Comparison of ENCODE assay signal across 18 cellular contexts in genomic region chr2:169797601-169798000, GRCh38. TPM values are rescaled to one million over a fixed set of nuclear protein-coding genes. Genes with fewer than 3 reads are reported as not detected.
DNase-seq lines count a peak whose midpoint lies in the region; ATAC-seq and TF ChIP-seq lines count a peak whose summit lies in the region.
"Had no signal": no experiment of that assay in that cellular context is flagged by ENCODE, and none has a peak within 500 bp of the region (broad histone marks: within the 10 kb centered on the region; RNA-seq: fewer than 3 reads in every experiment).

No MANE protein-coding gene starts in this region.

- peaks cover 6% of the 10 kb centered on the region for H3K4me1 ChIP-seq in mammary epithelial cell (ENCODE audit: insufficient read depth, low read length)
- no peaks in the 10 kb centered on the region for H3K4me1 ChIP-seq in PC-9 (replicated peaks; ENCODE audit: insufficient read depth)

- no peak for TF ChIP-seq CTCF in mammary epithelial cell (conservative IDR thresholded peaks at IDR 0.05 in 1 of 2, IDR thresholded peaks at IDR 0.05 in 1 of 2; ENCODE audit: extremely low read depth in 1 of 2, insufficient read depth in 1 of 2, low read depth in 1 of 2, low read length in 2 of 2)
- no peak for TF ChIP-seq CTCF in MCF 10A (IDR thresholded peaks at IDR 0.05; ENCODE audit: unreplicated experiment)
- no peak for TF ChIP-seq CTCF in PC-9 (conservative IDR thresholded peaks at IDR 0.05)

- H3K36me3 ChIP-seq in mammary epithelial cell (ENCODE audit: insufficient read depth, low read length) (peaks cover 10% of the 10 kb centered on the region), PC-9 (ENCODE audit: low read depth) (no peaks in the 10 kb centered on the region)

- no peaks in the 10 kb centered on the region for H3K9me2 ChIP-seq in PC-9 (ENCODE audit: insufficient read depth)

- H3K79me2 ChIP-seq in mammary epithelial cell (ENCODE audit: insufficient read depth, low read length), result peaks cover 37% of the 10 kb centered on the region
- H3K79me2 ChIP-seq in PC-9 (ENCODE audit: low read depth), result peaks cover 36% of the 10 kb centered on the region

- no peak overlapping the region for H3K4me3 ChIP-seq in mammary epithelial cell (replicated peaks in 1 of 3; ENCODE audit: insufficient read depth in 1 of 3, low read depth in 2 of 3, low read length in 3 of 3)
- no peak overlapping the region for H3K4me3 ChIP-seq in PC-9

- POLR2A ChIA-PET in MCF 10A (lab: Yijun Ruan, JAX) (interaction anchor here (0.7 to 2.5 kb wide), 6 partner anchors 11 to 91 kb away, joined by 3 to 22 read pairs (median 4); partner anchors contain the start of genes METTL5 and UBR3), PC-9 (lab: Charles Lee; ENCODE audit: unreplicated experiment) (interaction anchor here (0.8 kb wide), 1 partner anchor 132 kb away, joined by 10 read pairs; no protein-coding TSS in a partner anchor)

- H2AFZ ChIP-seq in mammary epithelial cell (ENCODE audit: low read depth, low read length) (peak overlapping the region; percentile 85), PC-9 (peak overlapping the region; percentile 87; the same call in 1 of the 2 replicates)

- dilution Hi-C loops in mammary epithelial cell (cut with HindIII; ENCODE audit: low sequenced_read_pairs), result no loop called here

- in situ Hi-C loops in mammary epithelial cell (cut with MboI; ENCODE audit: low sequenced_read_pairs in 2 of 2), result no loop called here

- CTCF ChIA-PET in mammary epithelial cell (lab: Charles Lee; ENCODE audit: low non-redundant PET), result no interaction called here
- CTCF ChIA-PET in MCF 10A (lab: Yijun Ruan, JAX), result no interaction called here
- CTCF ChIA-PET in PC-9 (lab: Charles Lee), result no interaction called here

- H3K4me2 ChIP-seq in mammary epithelial cell (ENCODE audit: insufficient read depth, low read depth, low read length) (no peak overlapping the region), PC-9 (no peak overlapping the region)

- H3K36me3 Mint-ChIP-seq in MCF 10A (ENCODE audit: insufficient read depth, unreplicated experiment), result peaks cover 30% of the 10 kb centered on the region
- peaks cover 0 to 8% (median 7%) of the 10 kb centered on the region in 3 donors for H3K36me3 Mint-ChIP-seq in immature natural killer cell

- no peak for ATAC-seq in stimulated activated naive CD8-positive, alpha-beta T cell treated with anti-CD3 and anti-CD28 coated beads, Interleukin-15, amount 100 ng/mL, for 72 hours
- no peak for ATAC-seq in HG03439 (IDR thresholded peaks at IDR 0.05; ENCODE audit: unreplicated experiment)
- ATAC-seq: gastrocnemius medialis had no signal

- WGBS in mammary epithelial cell (ENCODE audit: low coverage, missing lambda C conversion rate), result 83% methylated on average over 5 of the region's 5 CpGs

- H3K9ac ChIP-seq in mammary epithelial cell (ENCODE audit: insufficient read depth, low read length), result no peak overlapping the region
- H3K9ac ChIP-seq: parathyroid adenoma had no signal

- H3K4me3 Mint-ChIP-seq in MCF 10A (ENCODE audit: unreplicated experiment) (no peak overlapping the region), immature natural killer cell (peak overlapping the region; percentile 27 to 88 (median 72))
- H3K4me3 Mint-ChIP-seq in stimulated activated naive CD8-positive, alpha-beta T cell treated with anti-CD3 and anti-CD28 coated beads, Interleukin-15, amount 100 ng/mL, for 72 hours, result peak overlapping the region; percentile 13 to 16

- H3K27ac ChIP-seq in mammary epithelial cell (ENCODE audit: insufficient read depth, low read depth, low read length) (no peak overlapping the region), PC-9 (no peak overlapping the region)
- H3K27ac ChIP-seq: suprapubic skin had no signal

- H3K27me3 Mint-ChIP-seq in MCF 10A (ENCODE audit: insufficient read depth, unreplicated experiment) (no peaks in the 10 kb centered on the region), immature natural killer cell (ENCODE audit: low read depth in 3 of 3) (peaks cover 0 to 14% (median 4%) of the 10 kb centered on the region in 3 donors)
- H3K27me3 Mint-ChIP-seq in stimulated activated naive CD8-positive, alpha-beta T cell treated with anti-CD3 and anti-CD28 coated beads, Interleukin-15, amount 100 ng/mL, for 72 hours, result no peaks in the 10 kb centered on the region

- no peaks in the 10 kb centered on the region for H3F3A ChIP-seq in PC-9 (ENCODE audit: insufficient read depth, low read depth)

- H3K27me3 ChIP-seq in mammary epithelial cell (ENCODE audit: insufficient read depth, low read length) (no peaks in the 10 kb centered on the region), PC-9 (ENCODE audit: insufficient read depth, low read depth) (no peaks in the 10 kb centered on the region)
- H3K27me3 ChIP-seq: gastrocnemius medialis, Peyer's patch, suprapubic skin had no signal

- H3K9me3 ChIP-seq in mammary epithelial cell (replicated peaks; ENCODE audit: insufficient read depth, low read length) (no peaks in the 10 kb centered on the region), PC-9 (ENCODE audit: insufficient read depth, low read depth) (no peaks in the 10 kb centered on the region)
- H3K9me3 ChIP-seq: gastrocnemius medialis, Peyer's patch, suprapubic skin had no signal

- DNase-seq in mammary epithelial cell, result no peak
- DNase-seq in MCF 10A (ENCODE audit: unreplicated experiment), result no peak
- no peak for DNase-seq in PC-9
- no peak for DNase-seq in immature natural killer cell
- no peak for DNase-seq in stimulated activated naive CD8-positive, alpha-beta T cell treated with anti-CD3 and anti-CD28 coated beads, Interleukin-15, amount 100 ng/mL, for 72 hours
- no peak for DNase-seq in NCI-H146 (lab: John Stamatoyannopoulos, UW)
- DNase-seq in hippocampal formation (lab: John Stamatoyannopoulos, UW), result no peak
- DNase-seq: activated CD4-positive, alpha-beta T cell treated with anti-CD3 and anti-CD28 coated beads for 1 hour; DMS79; gastrocnemius medialis; HCEC 1CT; NCI-H1694 treated with DMSO at 0.1 percent for 48 hours; Peyer's patch; stimulated activated CD4-positive, alpha-beta T cell treated with anti-CD3 and anti-CD28 coated beads, Interleukin-12 subunit alpha, Interleukin-12 subunit beta, amount 100 ng/mL, for 4 hours; SW 1271 had no signal

- H3K9me3 Mint-ChIP-seq in MCF 10A (ENCODE audit: unreplicated experiment), result no peaks in the 10 kb centered on the region
- H3K9me3 Mint-ChIP-seq in immature natural killer cell, result no peaks in the 10 kb centered on the region
- H3K9me3 Mint-ChIP-seq in stimulated activated naive CD8-positive, alpha-beta T cell treated with anti-CD3 and anti-CD28 coated beads, Interleukin-15, amount 100 ng/mL, for 72 hours, result no peaks in the 10 kb centered on the region

- H3K27ac Mint-ChIP-seq in MCF 10A (ENCODE audit: low read depth, unreplicated experiment), result no peak overlapping the region
- peak overlapping the region in 4 of 6 donors; percentile 1 to 79 (median 30) for H3K27ac Mint-ChIP-seq in immature natural killer cell
- H3K27ac Mint-ChIP-seq in stimulated activated naive CD8-positive, alpha-beta T cell treated with anti-CD3 and anti-CD28 coated beads, Interleukin-15, amount 100 ng/mL, for 72 hours, result no peak overlapping the region

- intact Hi-C loops in mammary epithelial cell (cut with micrococcal nuclease), result loop anchor here (10.0 kb wide), 1 partner anchor 273 kb away; no protein-coding TSS in a partner anchor
- intact Hi-C loops in MCF 10A (cut with micrococcal nuclease), result loop anchor here (10.0 kb wide), 1 partner anchor 103 kb away; the partner anchor contains the start of genes CFAP210 and PHOSPHO2
- intact Hi-C loops in PC-9 (cut with micrococcal nuclease; ENCODE audit: unreplicated experiment), result no loop called here

- no TSS peak for BruUV-seq in mammary epithelial cell (replicated peaks; lab: Mats Ljungman, UMichigan)
- no TSS peak for BruUV-seq in MCF 10A (replicated peaks; lab: Mats Ljungman, UMichigan)
- no TSS peak for BruUV-seq in PC-9 (replicated peaks; lab: Mats Ljungman, UMichigan)

- H4K20me1 ChIP-seq in mammary epithelial cell (ENCODE audit: insufficient read depth, low read length) (no peaks in the 10 kb centered on the region), PC-9 (ENCODE audit: insufficient read depth) (no peaks in the 10 kb centered on the region; the same call in 1 of the 2 replicates)

- H3K4me1 Mint-ChIP-seq in MCF 10A (ENCODE audit: insufficient read depth, unreplicated experiment), result peaks cover 13% of the 10 kb centered on the region
- H3K4me1 Mint-ChIP-seq in immature natural killer cell, result peaks cover 17 to 39% of the 10 kb centered on the region in 2 donors
- H3K4me1 Mint-ChIP-seq in stimulated activated naive CD8-positive, alpha-beta T cell treated with anti-CD3 and anti-CD28 coated beads, Interleukin-15, amount 100 ng/mL, for 72 hours, result peaks cover 18% of the 10 kb centered on the region

RNA-seq across cellular contexts. Expression of gene SSB, which starts 1.1 kb away (rescaled TPM):
- total RNA-seq in mammary epithelial cell (10 to 100 TPM; 55.3 to 99.6 TPM), MCF 10A (2022) (98.0 and 113 TPM in 2 replicates), PC-9 (2021) (53.8 and 71.3 TPM in 2 replicates)
- polyA plus RNA-seq in mammary epithelial cell (64.0 TPM), immature natural killer cell (100 to 1,000 TPM in 1 of 3 donors, 10 to 100 TPM in 2; 67.1 to 115 (median 73.1) TPM)
- 26.9 TPM for polyA minus RNA-seq in mammary epithelial cell

RNA-seq across cellular contexts. Expression of gene METTL5, which starts 27.1 kb away (rescaled TPM):
- total RNA-seq in mammary epithelial cell, result 10 to 100 TPM; 60.2 to 90.6 TPM
- polyA plus RNA-seq in mammary epithelial cell, result 58.3 TPM
- polyA minus RNA-seq in mammary epithelial cell, result 52.0 TPM
- total RNA-seq in MCF 10A (2022), result 68.0 and 109 TPM in 2 replicates
- 51.1 and 61.4 TPM in 2 replicates for total RNA-seq in PC-9 (2021)
- 100 to 1,000 TPM in 1 of 3 donors, 10 to 100 TPM in 2; 78.5 to 147 (median 97.5) TPM for polyA plus RNA-seq in immature natural killer cell

RNA-seq across cellular contexts. Expression of gene UBR3, which starts 29.7 kb away (rescaled TPM):
- 10 to 100 TPM; 28.1 to 34.0 TPM for total RNA-seq in mammary epithelial cell
- polyA plus RNA-seq in mammary epithelial cell, result 8.0 TPM
- polyA minus RNA-seq in mammary epithelial cell, result 23.5 TPM
- total RNA-seq in MCF 10A (2022), result 28.7 and 30.0 TPM in 2 replicates
- total RNA-seq in PC-9 (2021), result 10.9 and 21.9 TPM in 2 replicates
- polyA plus RNA-seq in immature natural killer cell, result 10 to 100 TPM in 1 of 3 donors, 1 to 10 TPM in 2; 3.8 to 11.5 (median 5.1) TPM

Comparison
In these comparisons a context has a peak if more than half of its experiments do, and no peak if none do; other contexts are left out.
1. H3K27ac Mint-ChIP-seq: peak in immature natural killer cell (4 of 6); none in MCF 10A (single experiment) and stimulated activated naive CD8-positive, alpha-beta T cell treated with anti-CD3 and anti-CD28 coated beads, Interleukin-15, amount 100 ng/mL, for 72 hours (0 of 2).